In the genomic region with DNA sequence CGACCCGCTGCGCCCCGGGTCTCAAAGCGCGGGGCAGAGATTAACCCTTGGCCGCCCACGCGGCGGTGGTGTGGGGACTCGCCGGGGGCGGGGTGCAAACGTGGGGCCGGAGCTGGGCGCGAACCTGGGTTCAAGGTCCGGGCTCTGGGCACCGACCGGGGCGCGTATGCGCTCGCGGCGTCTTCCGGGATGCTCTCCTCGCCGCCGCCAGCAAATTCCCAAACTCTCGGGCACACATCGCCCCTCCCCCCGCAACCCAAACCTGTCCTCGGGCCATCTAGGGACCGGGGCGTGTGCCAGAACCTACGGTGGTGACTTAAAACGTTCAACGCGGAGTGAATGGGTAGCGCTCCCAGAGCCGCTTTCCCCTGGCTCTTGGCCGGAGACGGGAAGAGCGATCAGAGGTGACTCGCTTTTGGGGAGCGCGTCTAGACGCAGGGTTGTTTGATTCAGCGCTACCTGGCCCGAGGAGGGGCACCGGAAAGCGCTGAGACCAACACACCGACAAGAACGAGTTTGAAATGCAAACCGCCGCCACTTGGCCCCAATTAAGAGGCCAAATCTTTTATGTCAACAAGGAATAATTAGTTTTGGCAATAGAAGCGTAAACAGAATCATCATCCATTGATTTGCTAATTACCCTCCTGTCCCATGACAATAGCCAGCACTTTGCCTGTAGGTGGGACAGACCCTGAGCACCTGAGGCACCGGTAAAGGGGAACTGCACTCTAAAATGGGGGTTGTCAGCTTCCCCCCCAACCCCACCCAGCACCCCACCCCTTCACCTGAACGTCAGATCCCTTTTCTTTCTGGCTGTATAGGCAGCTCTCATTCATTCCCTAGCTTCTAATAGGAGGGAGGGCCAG, we compare ENCODE assay signal across 1 cellular context.
TF ChIP-seq lines count a peak whose summit lies in the region.

No MANE protein-coding gene starts in this region.

TF ChIP-seq in HepG2, 621 proteins besides CTCF, POLR2A, EP300 and RAD21 (continued from another document and continues in another):
- TF ChIP-seq, protein P1, sequence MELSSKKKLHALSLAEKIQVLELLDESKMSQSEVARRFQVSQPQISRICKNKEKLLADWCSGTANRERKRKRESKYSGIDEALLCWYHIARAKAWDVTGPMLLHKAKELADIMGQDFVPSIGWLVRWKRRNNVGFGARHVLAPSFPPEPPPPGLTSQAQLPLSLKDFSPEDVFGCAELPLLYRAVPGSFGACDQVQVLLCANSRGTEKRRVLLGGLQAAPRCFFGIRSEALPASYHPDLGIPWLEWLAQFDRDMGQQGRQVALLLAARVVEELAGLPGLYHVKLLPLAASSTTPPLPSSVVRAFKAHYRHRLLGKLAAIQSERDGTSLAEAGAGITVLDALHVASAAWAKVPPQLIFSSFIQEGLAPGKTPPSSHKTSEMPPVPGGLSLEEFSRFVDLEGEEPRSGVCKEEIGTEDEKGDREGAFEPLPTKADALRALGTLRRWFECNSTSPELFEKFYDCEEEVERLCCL (CRISPR knock-in tag; IDR thresholded peaks at IDR 0.05; ENCODE audit: borderline replicate concordance), result peak; percentile 72; the same call in 1 of the 2 replicates
- TF ChIP-seq ZNF780A (CRISPR knock-in tag; IDR thresholded peaks at IDR 0.05) (no peak), CBFB (CRISPR knock-in tag; IDR thresholded peaks at IDR 0.05) (peak; percentile 76), NCOA2 (CRISPR knock-in tag; IDR thresholded peaks at IDR 0.05) (peak; percentile 63; the same call in 1 of the 2 replicates), ZFP1 (CRISPR knock-in tag; IDR thresholded peaks at IDR 0.05) (no peak), ZNF317 (CRISPR knock-in tag; IDR thresholded peaks at IDR 0.05) (peak; percentile 79), ZNF331 (CRISPR knock-in tag; IDR thresholded peaks at IDR 0.05) (peak; percentile 32), RARG (CRISPR knock-in tag; IDR thresholded peaks at IDR 0.05; ENCODE audit: low read depth) (no peak), NONO (IDR thresholded peaks at IDR 0.05) (no peak), NONO (CRISPR knock-in tag; conservative IDR thresholded peaks at IDR 0.05) (peak; percentile 91), MXD4 (CRISPR knock-in tag; IDR thresholded peaks at IDR 0.05) (0 out of 2 replicates have a peak, but pooled peaks have one; percentile 48), RNF2 (conservative IDR thresholded peaks at IDR 0.05; ENCODE audit: low read depth) (peak; percentile 44; the same call in 1 of the 2 replicates), ZNF768 (CRISPR knock-in tag; IDR thresholded peaks at IDR 0.05) (peak; percentile 53; the same call in 1 of the 2 replicates), ZNF724P (CRISPR knock-in tag; IDR thresholded peaks at IDR 0.05; ENCODE audit: borderline replicate concordance) (no peak; the same call in 1 of the 2 replicates), EED (CRISPR knock-in tag; IDR thresholded peaks at IDR 0.05) (0 out of 2 replicates have a peak, but pooled peaks have one; percentile 26), ZFP36 (IDR thresholded peaks at IDR 0.05; ENCODE audit: borderline replicate concordance, low read depth, low read length, partially characterized antibody) (no peak), FOXM1 (CRISPR knock-in tag; IDR thresholded peaks at IDR 0.05) (peak; percentile 64; the same call in 1 of the 2 replicates), ZNF839 (CRISPR knock-in tag; IDR thresholded peaks at IDR 0.05; ENCODE audit: borderline replicate concordance) (0 out of 2 replicates have a peak, but pooled peaks have one; percentile 79), ZBTB7B (CRISPR knock-in tag; IDR thresholded peaks at IDR 0.05) (peak; percentile 91), MAFK (conservative IDR thresholded peaks at IDR 0.05 in 1 of 2, IDR thresholded peaks at IDR 0.05 in 1 of 2; ENCODE audit: low read length in 2 of 2) (no peak), NR2F2 (IDR thresholded peaks at IDR 0.05; ENCODE audit: borderline replicate concordance, low read depth) (peak; percentile 47; the same call in 1 of the 2 replicates), HIVEP1 (CRISPR knock-in tag; IDR thresholded peaks at IDR 0.05) (peak; percentile 89), ZSCAN12 (CRISPR knock-in tag; IDR thresholded peaks at IDR 0.05) (peak; percentile 78), SPEN (CRISPR knock-in tag; IDR thresholded peaks at IDR 0.05; ENCODE audit: low read depth) (peak; percentile 78), ZNF747 (CRISPR knock-in tag; IDR thresholded peaks at IDR 0.05; ENCODE audit: borderline replicate concordance) (no peak), ZNF891 (CRISPR knock-in tag; IDR thresholded peaks at IDR 0.05) (peak; percentile 88), ZNF329 (CRISPR knock-in tag; IDR thresholded peaks at IDR 0.05; ENCODE audit: low read depth) (peak; percentile 72; the same call in 1 of the 2 replicates), MAF1 (CRISPR knock-in tag; IDR thresholded peaks at IDR 0.05; ENCODE audit: borderline replicate concordance) (peak; percentile 89; the same call in 1 of the 2 replicates), PITX1 (CRISPR knock-in tag; IDR thresholded peaks at IDR 0.05) (0 out of 2 replicates have a peak, but pooled peaks have one; percentile 37), SKI (IDR thresholded peaks at IDR 0.05; ENCODE audit: partially characterized antibody) (peak; percentile 53), SNAI1 (CRISPR knock-in tag; IDR thresholded peaks at IDR 0.05; ENCODE audit: borderline replicate concordance) (peak; percentile 92), ZNF598 (CRISPR knock-in tag; IDR thresholded peaks at IDR 0.05; ENCODE audit: borderline replicate concordance) (peak; percentile 39; the same call in 1 of the 2 replicates), ZNF7 (CRISPR knock-in tag; IDR thresholded peaks at IDR 0.05) (no peak), SP4 (CRISPR knock-in tag; IDR thresholded peaks at IDR 0.05) (peak; percentile 82), SIX4 (CRISPR knock-in tag; IDR thresholded peaks at IDR 0.05) (0 out of 2 replicates have a peak, but pooled peaks have one; percentile 10), PHF8 (CRISPR knock-in tag; IDR thresholded peaks at IDR 0.05) (peak; percentile 82), ZNF160 (CRISPR knock-in tag; IDR thresholded peaks at IDR 0.05) (peak; percentile 90), NFE2 (CRISPR knock-in tag; IDR thresholded peaks at IDR 0.05) (no peak)
- TF ChIP-seq, protein P2, sequence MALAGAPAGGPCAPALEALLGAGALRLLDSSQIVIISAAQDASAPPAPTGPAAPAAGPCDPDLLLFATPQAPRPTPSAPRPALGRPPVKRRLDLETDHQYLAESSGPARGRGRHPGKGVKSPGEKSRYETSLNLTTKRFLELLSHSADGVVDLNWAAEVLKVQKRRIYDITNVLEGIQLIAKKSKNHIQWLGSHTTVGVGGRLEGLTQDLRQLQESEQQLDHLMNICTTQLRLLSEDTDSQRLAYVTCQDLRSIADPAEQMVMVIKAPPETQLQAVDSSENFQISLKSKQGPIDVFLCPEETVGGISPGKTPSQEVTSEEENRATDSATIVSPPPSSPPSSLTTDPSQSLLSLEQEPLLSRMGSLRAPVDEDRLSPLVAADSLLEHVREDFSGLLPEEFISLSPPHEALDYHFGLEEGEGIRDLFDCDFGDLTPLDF (CRISPR knock-in tag; IDR thresholded peaks at IDR 0.05), result peak; percentile 85
- TF ChIP-seq, protein P3, sequence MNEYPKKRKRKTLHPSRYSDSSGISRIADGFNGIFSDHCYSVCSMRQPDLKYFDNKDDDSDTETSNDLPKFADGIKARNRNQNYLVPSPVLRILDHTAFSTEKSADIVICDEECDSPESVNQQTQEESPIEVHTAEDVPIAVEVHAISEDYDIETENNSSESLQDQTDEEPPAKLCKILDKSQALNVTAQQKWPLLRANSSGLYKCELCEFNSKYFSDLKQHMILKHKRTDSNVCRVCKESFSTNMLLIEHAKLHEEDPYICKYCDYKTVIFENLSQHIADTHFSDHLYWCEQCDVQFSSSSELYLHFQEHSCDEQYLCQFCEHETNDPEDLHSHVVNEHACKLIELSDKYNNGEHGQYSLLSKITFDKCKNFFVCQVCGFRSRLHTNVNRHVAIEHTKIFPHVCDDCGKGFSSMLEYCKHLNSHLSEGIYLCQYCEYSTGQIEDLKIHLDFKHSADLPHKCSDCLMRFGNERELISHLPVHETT (CRISPR knock-in tag; conservative IDR thresholded peaks at IDR 0.05), result peak; percentile 95
- TF ChIP-seq, protein P4, sequence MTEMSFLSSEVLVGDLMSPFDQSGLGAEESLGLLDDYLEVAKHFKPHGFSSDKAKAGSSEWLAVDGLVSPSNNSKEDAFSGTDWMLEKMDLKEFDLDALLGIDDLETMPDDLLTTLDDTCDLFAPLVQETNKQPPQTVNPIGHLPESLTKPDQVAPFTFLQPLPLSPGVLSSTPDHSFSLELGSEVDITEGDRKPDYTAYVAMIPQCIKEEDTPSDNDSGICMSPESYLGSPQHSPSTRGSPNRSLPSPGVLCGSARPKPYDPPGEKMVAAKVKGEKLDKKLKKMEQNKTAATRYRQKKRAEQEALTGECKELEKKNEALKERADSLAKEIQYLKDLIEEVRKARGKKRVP (CRISPR knock-in tag; IDR thresholded peaks at IDR 0.05), result peak in 1 of 2 experiments; percentile 40; a peak in 1 of 4 replicates
- TF ChIP-seq, protein P5, sequence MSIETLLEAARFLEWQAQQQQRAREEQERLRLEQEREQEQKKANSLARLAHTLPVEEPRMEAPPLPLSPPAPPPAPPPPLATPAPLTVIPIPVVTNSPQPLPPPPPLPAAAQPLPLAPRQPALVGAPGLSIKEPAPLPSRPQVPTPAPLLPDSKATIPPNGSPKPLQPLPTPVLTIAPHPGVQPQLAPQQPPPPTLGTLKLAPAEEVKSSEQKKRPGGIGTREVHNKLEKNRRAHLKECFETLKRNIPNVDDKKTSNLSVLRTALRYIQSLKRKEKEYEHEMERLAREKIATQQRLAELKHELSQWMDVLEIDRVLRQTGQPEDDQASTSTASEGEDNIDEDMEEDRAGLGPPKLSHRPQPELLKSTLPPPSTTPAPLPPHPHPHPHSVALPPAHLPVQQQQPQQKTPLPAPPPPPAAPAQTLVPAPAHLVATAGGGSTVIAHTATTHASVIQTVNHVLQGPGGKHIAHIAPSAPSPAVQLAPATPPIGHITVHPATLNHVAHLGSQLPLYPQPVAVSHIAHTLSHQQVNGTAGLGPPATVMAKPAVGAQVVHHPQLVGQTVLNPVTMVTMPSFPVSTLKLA (IDR thresholded peaks at IDR 0.05), result no peak
- TF ChIP-seq, protein P6, sequence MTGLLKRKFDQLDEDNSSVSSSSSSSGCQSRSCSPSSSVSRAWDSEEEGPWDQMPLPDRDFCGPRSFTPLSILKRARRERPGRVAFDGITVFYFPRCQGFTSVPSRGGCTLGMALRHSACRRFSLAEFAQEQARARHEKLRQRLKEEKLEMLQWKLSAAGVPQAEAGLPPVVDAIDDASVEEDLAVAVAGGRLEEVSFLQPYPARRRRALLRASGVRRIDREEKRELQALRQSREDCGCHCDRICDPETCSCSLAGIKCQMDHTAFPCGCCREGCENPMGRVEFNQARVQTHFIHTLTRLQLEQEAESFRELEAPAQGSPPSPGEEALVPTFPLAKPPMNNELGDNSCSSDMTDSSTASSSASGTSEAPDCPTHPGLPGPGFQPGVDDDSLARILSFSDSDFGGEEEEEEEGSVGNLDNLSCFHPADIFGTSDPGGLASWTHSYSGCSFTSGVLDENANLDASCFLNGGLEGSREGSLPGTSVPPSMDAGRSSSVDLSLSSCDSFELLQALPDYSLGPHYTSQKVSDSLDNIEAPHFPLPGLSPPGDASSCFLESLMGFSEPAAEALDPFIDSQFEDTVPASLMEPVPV (CRISPR knock-in tag; IDR thresholded peaks at IDR 0.05), result peak; percentile 42
- TF ChIP-seq, protein P7, sequence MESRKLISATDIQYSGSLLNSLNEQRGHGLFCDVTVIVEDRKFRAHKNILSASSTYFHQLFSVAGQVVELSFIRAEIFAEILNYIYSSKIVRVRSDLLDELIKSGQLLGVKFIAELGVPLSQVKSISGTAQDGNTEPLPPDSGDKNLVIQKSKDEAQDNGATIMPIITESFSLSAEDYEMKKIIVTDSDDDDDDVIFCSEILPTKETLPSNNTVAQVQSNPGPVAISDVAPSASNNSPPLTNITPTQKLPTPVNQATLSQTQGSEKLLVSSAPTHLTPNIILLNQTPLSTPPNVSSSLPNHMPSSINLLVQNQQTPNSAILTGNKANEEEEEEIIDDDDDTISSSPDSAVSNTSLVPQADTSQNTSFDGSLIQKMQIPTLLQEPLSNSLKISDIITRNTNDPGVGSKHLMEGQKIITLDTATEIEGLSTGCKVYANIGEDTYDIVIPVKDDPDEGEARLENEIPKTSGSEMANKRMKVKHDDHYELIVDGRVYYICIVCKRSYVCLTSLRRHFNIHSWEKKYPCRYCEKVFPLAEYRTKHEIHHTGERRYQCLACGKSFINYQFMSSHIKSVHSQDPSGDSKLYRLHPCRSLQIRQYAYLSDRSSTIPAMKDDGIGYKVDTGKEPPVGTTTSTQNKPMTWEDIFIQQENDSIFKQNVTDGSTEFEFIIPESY (CRISPR knock-in tag; IDR thresholded peaks at IDR 0.05), result no peak
- TF ChIP-seq, protein P8, sequence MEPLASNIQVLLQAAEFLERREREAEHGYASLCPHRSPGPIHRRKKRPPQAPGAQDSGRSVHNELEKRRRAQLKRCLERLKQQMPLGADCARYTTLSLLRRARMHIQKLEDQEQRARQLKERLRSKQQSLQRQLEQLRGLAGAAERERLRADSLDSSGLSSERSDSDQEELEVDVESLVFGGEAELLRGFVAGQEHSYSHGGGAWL (CRISPR knock-in tag; IDR thresholded peaks at IDR 0.05), result peak; percentile 69; the same call in 1 of the 2 replicates
- TF ChIP-seq, protein P9, sequence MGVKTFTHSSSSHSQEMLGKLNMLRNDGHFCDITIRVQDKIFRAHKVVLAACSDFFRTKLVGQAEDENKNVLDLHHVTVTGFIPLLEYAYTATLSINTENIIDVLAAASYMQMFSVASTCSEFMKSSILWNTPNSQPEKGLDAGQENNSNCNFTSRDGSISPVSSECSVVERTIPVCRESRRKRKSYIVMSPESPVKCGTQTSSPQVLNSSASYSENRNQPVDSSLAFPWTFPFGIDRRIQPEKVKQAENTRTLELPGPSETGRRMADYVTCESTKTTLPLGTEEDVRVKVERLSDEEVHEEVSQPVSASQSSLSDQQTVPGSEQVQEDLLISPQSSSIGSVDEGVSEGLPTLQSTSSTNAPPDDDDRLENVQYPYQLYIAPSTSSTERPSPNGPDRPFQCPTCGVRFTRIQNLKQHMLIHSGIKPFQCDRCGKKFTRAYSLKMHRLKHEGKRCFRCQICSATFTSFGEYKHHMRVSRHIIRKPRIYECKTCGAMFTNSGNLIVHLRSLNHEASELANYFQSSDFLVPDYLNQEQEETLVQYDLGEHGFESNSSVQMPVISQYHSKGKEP (CRISPR knock-in tag; IDR thresholded peaks at IDR 0.05), result 0 out of 2 replicates have a peak, but pooled peaks have one; percentile 58
- TF ChIP-seq, protein P10, sequence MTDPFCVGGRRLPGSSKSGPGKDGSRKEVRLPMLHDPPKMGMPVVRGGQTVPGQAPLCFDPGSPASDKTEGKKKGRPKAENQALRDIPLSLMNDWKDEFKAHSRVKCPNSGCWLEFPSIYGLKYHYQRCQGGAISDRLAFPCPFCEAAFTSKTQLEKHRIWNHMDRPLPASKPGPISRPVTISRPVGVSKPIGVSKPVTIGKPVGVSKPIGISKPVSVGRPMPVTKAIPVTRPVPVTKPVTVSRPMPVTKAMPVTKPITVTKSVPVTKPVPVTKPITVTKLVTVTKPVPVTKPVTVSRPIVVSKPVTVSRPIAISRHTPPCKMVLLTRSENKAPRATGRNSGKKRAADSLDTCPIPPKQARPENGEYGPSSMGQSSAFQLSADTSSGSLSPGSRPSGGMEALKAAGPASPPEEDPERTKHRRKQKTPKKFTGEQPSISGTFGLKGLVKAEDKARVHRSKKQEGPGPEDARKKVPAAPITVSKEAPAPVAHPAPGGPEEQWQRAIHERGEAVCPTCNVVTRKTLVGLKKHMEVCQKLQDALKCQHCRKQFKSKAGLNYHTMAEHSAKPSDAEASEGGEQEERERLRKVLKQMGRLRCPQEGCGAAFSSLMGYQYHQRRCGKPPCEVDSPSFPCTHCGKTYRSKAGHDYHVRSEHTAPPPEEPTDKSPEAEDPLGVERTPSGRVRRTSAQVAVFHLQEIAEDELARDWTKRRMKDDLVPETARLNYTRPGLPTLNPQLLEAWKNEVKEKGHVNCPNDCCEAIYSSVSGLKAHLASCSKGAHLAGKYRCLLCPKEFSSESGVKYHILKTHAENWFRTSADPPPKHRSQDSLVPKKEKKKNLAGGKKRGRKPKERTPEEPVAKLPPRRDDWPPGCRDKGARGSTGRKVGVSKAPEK (CRISPR knock-in tag; IDR thresholded peaks at IDR 0.05; ENCODE audit: borderline replicate concordance), result peak; percentile 94; the same call in 1 of the 2 replicates
